Comparison of ENCODE assay signal across 8 cellular contexts in the genomic region with DNA sequence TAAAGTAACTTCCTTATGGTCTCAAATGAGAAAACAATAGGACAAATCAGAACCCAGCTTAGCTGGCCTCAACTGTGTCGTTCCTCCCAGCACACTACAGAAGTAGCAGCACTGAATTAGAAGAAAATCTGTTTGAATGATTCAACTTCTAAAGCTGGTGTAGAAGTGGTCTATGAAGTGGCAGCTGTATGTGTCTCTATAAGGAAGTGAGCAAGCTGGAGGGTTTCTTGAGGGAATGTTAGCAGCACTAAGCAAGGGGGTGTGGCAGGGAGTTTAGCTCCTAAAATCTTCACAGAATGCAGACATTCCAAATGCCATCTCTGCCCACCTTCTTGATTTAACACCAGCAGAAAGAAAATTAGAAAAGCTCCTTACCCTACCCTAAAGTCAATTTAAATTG. TPM values are rescaled to one million over a fixed set of nuclear protein-coding genes. Genes with fewer than 3 reads are reported as not detected.
DNase-seq lines count a peak whose midpoint lies in the region; ATAC-seq, FAIRE-seq and TF ChIP-seq lines count a peak whose summit lies in the region.

No MANE protein-coding gene starts in this region.

- H2AK5ac ChIP-seq in mesenchymal stem cell (ENCODE audit: low read length, severe bottlenecking) = no peak overlapping the region

- no peak overlapping the region for H4K91ac ChIP-seq in mesenchymal stem cell (ENCODE audit: low read length)

- peak overlapping the region; percentile 100 for H3K4me2 ChIP-seq in GM12878 (ENCODE audit: control insufficient read depth, insufficient read depth)
- H3K4me2 ChIP-seq in mesenchymal stem cell (ENCODE audit: low read length, poor library complexity, severe bottlenecking) = no peak overlapping the region

- peaks cover 2% of the 10 kb centered on the region for H3K79me1 ChIP-seq in mesenchymal stem cell (replicated peaks; ENCODE audit: low read length, poor library complexity, severe bottlenecking)

- H3K14ac ChIP-seq in mesenchymal stem cell (ENCODE audit: low read length in 2 of 2) = no peak overlapping the region

- no TSS peak for BruUV-seq in GM12878 (replicated peaks; lab: Mats Ljungman, UMichigan)

- no peaks in the 10 kb centered on the region for H4K20me1 ChIP-seq in GM12878 (ENCODE audit: control insufficient read depth, insufficient read depth)

- no peak overlapping the region for H2BK15ac ChIP-seq in mesenchymal stem cell (ENCODE audit: low read depth, poor library complexity, severe bottlenecking)

- DNase-seq in HT1080 (ENCODE audit: low read depth) = peak; percentile 68
- DNase-seq in GM12878 (ENCODE audit: low read depth, low spot score) = no peak
- peak; percentile 70 for DNase-seq in mesenchymal stem cell
- DNase-seq in activated CD4-positive, CD25-positive, alpha-beta regulatory T cell treated with anti-CD3 and anti-CD28 coated beads, Interleukin-2, amount 50 U/mL, for 72 hours = no peak
- no peak for DNase-seq in activated CD4-positive, alpha-beta T cell treated with anti-CD3 and anti-CD28 coated beads for 48 hours

- TF ChIP-seq POLR2A in GM12878 (IDR thresholded peaks at IDR 0.05; ENCODE audit: low read depth, low read length) = no peak

- no peak overlapping the region for H2BK120ac ChIP-seq in mesenchymal stem cell (ENCODE audit: low read depth, low read length)

- no peak overlapping the region for H3K4ac ChIP-seq in mesenchymal stem cell (ENCODE audit: low read depth in 1 of 2, low read length in 2 of 2)

- H3K9ac ChIP-seq in GM12878 (ENCODE audit: control insufficient read depth, insufficient read depth, low read length) = peak overlapping the region; percentile 7; the same call in 1 of the 2 replicates
- peak overlapping the region; percentile 98 for H3K9ac ChIP-seq in mesenchymal stem cell (ENCODE audit: low read length)

- H3K27me3 ChIP-seq in GM12878 (replicated peaks in 1 of 2; ENCODE audit: control insufficient read depth in 2 of 2, insufficient read depth in 2 of 2, low read length in 1 of 2) (no peaks in the 10 kb centered on the region), mesenchymal stem cell (ENCODE audit: control insufficient read depth in 1 of 2, insufficient read depth in 1 of 2, low read length in 2 of 2) (no peaks in the 10 kb centered on the region)

- RAD21 ChIA-PET in GM12878 (lab: Charles Lee; ENCODE audit: unreplicated experiment) = interaction anchor here (0.8 to 2.2 kb wide), 7 partner anchors 8 to 192 kb away, joined by 3 to 8 read pairs (median 4); no protein-coding TSS in a partner anchor

- H2AFZ ChIP-seq in GM12878 (ENCODE audit: control insufficient read depth, low read depth, low read length) (no peak overlapping the region), mesenchymal stem cell (ENCODE audit: low read depth, low read length) (no peak overlapping the region)

- H3K4me1 ChIP-seq in GM12878 (ENCODE audit: control insufficient read depth, insufficient read depth, low read length) = peaks cover 24% of the 10 kb centered on the region
- H3K4me1 ChIP-seq in mesenchymal stem cell (ENCODE audit: control insufficient read depth, insufficient read depth, low read depth, low read length) = peaks cover 13% of the 10 kb centered on the region

- no peak overlapping the region for H3K18ac ChIP-seq in mesenchymal stem cell (ENCODE audit: low read depth in 1 of 2, low read length in 2 of 2)

- no peak overlapping the region for H4K8ac ChIP-seq in mesenchymal stem cell (ENCODE audit: low read length)

- H2BK5ac ChIP-seq in mesenchymal stem cell (ENCODE audit: low read depth, low read length, poor library complexity, severe bottlenecking) = no peak overlapping the region

- no peak overlapping the region for H2BK12ac ChIP-seq in mesenchymal stem cell (ENCODE audit: low read length in 2 of 2)

- FAIRE-seq in GM12878 (lab: Jason Lieb, UNC) = no peak

- no peaks in the 10 kb centered on the region for H3K9me3 ChIP-seq in GM12878 (replicated peaks; ENCODE audit: control insufficient read depth, insufficient read depth, low read length)
- no peaks in the 10 kb centered on the region for H3K9me3 ChIP-seq in mesenchymal stem cell (ENCODE audit: control insufficient read depth, low read length)

- CTCF ChIA-PET in GM12878 (lab: Yijun Ruan, JAX) = interaction anchor here (0.7 to 1.6 kb wide), 9 partner anchors 8 to 192 kb away, joined by 3 to 9 read pairs (median 4); no protein-coding TSS in a partner anchor

- H3K4me3 ChIP-seq in GM12878 (no peak overlapping the region), mesenchymal stem cell (ENCODE audit: insufficient read depth in 1 of 2, low read depth in 1 of 2, low read length in 2 of 2) (peak overlapping the region in 1 of 2 experiments; percentile 93)

- H3K27ac ChIP-seq in 22Rv1 = peak overlapping the region; percentile 23; the same call in 1 of the 2 replicates
- H3K27ac ChIP-seq in GM12878 (ENCODE audit: control insufficient read depth, insufficient read depth) = no peak overlapping the region
- no peak overlapping the region for H3K27ac ChIP-seq in mesenchymal stem cell (ENCODE audit: low read length, poor library complexity, severe bottlenecking)

- 0 out of 2 replicates have a peak, but pooled peaks cover 2% of the 10 kb centered on the region for H3K79me2 ChIP-seq in GM12878 (ENCODE audit: control insufficient read depth, insufficient read depth, low read length)

- intact Hi-C loops in GM12878 (cut with micrococcal nuclease; ENCODE audit: unreplicated experiment) = loop anchor here (5.0 kb wide), 4 partner anchors 68 to 192 kb away; no protein-coding TSS in a partner anchor

- no peak for TF ChIP-seq CTCF in 22Rv1 (IDR thresholded peaks at IDR 0.05)
- no peak for TF ChIP-seq CTCF in GM12878 (IDR thresholded peaks at IDR 0.05 in 2 of 3, conservative IDR thresholded peaks at IDR 0.05 in 1 of 3; ENCODE audit: control insufficient read depth in 2 of 3, extremely low read depth in 1 of 3, insufficient read depth in 1 of 3, low read depth in 3 of 3, low read length in 3 of 3)

- H3K36me3 ChIP-seq in GM12878 (ENCODE audit: control insufficient read depth in 2 of 2, insufficient read depth in 2 of 2, low read length in 1 of 2) (no peaks in the 10 kb centered on the region), mesenchymal stem cell (ENCODE audit: control insufficient read depth in 1 of 2, insufficient read depth in 2 of 2, low read depth in 1 of 2, low read length in 2 of 2) (peaks cover 0 to 5% of the 10 kb centered on the region in 2 experiments)

- 0% methylated on average over 1 of the region's 1 CpG for WGBS in GM12878 (ENCODE audit: insufficient coverage, insufficient replicate concordance, low lambda C conversion rate, missing lambda C conversion rate)
- WGBS in mesenchymal stem cell = no CpG with 5 or more reads among the region's 1 CpG

- POLR2A ChIA-PET in GM12878 (lab: Charles Lee) = interaction anchor here (0.8 to 2.2 kb wide), 5 partner anchors 8 to 150 kb away, joined by 3 to 9 read pairs (median 4); no protein-coding TSS in a partner anchor

- in situ Hi-C loops in GM12878 (cut with MboI) = loop anchor here (25.0 kb wide), 2 partner anchors 1502 to 1773 kb away; a partner anchor contains a TSS

- SMC1A ChIA-PET in GM12878 (lab: Charles Lee; ENCODE audit: uncharacterized antibody, unreplicated experiment) = interaction anchor here (0.9 to 1.9 kb wide), 7 partner anchors 8 to 192 kb away, joined by 3 to 10 read pairs (median 4); no protein-coding TSS in a partner anchor

- TF ChIP-seq EP300 in GM12878 (IDR thresholded peaks at IDR 0.05; ENCODE audit: borderline replicate concordance in 1 of 2, control insufficient read depth in 1 of 2, low read depth in 2 of 2, low read length in 2 of 2) = no peak

- no peak overlapping the region for H3K23ac ChIP-seq in mesenchymal stem cell (ENCODE audit: low read length in 2 of 2)

- no peak for TF ChIP-seq RAD21 in GM12878 (IDR thresholded peaks at IDR 0.05; ENCODE audit: insufficient read depth, low read depth, low read length)

- no peak for ATAC-seq in GM12878
- ATAC-seq in GM18858 (IDR thresholded peaks at IDR 0.05; ENCODE audit: unreplicated experiment) = no peak
- ATAC-seq in GM21447 (IDR thresholded peaks at IDR 0.05; ENCODE audit: unreplicated experiment) = no peak

TF ChIP-seq in GM12878, 131 proteins besides CTCF, POLR2A, EP300 and RAD21:
- TF ChIP-seq SPI1 (IDR thresholded peaks at IDR 0.05; ENCODE audit: borderline replicate concordance, insufficient read depth, low read depth, low read length) = peak; percentile 34; the same call in 1 of the 2 replicates
- TF ChIP-seq TCF3 (IDR thresholded peaks at IDR 0.05; ENCODE audit: borderline replicate concordance, insufficient read depth, low read depth, low read length) = no peak

RNA-seq across cellular contexts. Expression of a gene that starts 4.1 kb away (rescaled TPM):
- 6.0 and 7.3 TPM in 2 replicates for total RNA-seq in HT1080 (2014; rRNA removed; shearing (Covaris generic))
- 13.9 and 18.8 TPM in 2 replicates for polyA plus RNA-seq in HT1080 (2015; cell fraction: cytosol; rRNA removed)
- 13.8 and 15.5 TPM in 2 replicates for polyA plus RNA-seq in HT1080 (2015; cell fraction: nucleus; rRNA removed)
- total RNA-seq in GM12878 (2013; cell fraction: nucleolus; rRNA removed) = 4.6 and 5.6 TPM in 2 replicates
- total RNA-seq in GM12878 (2014; rRNA removed) (0.87 and 0.90 TPM in 2 replicates), GM12878 (2014; rRNA removed; fragmentation: Illumina TruSeq; extraction: Trizol) (0.76 and 1.1 TPM in 2 replicates), GM12878 (2021) (0.95 and 1.1 TPM in 2 replicates)
- 0.80 TPM for polyA plus RNA-seq in GM12878 (2011; ENCODE audit: low read depth)
- polyA plus RNA-seq in GM12878 (2011; rRNA removed) (0.96 and 1.2 TPM in 2 replicates), GM12878 (2014; fragmentation: Illumina TruSeq; extraction: Trizol) (0.96 and 1.2 TPM in 2 replicates), GM12878 (2014; fragmentation: Nextera tagmentation; extraction: Ambion mirVana) (under 1 TPM; 0.35 to 0.53 TPM), GM12878 (2014; rRNA removed) (0.63 and 0.90 TPM in 2 replicates), GM12878 (2016; fragmentation: Nextera tagmentation; extraction: Ambion mirVana) (under 1 TPM; 0.09 to 0.10 TPM)
- 0.53 and 0.60 TPM in 2 replicates for polyA plus RNA-seq in GM12878 (2011; cell fraction: cytosol; rRNA removed)
- polyA plus RNA-seq in GM12878 (2011; cell fraction: nucleus; rRNA removed) = 0.39 and 0.48 TPM in 2 replicates
- polyA plus RNA-seq in GM12878 (2012) = 1.2 and 1.6 TPM in 2 replicates
- 0.95 and 1.2 TPM in 2 replicates for polyA minus RNA-seq in GM12878 (2011; rRNA and poly(A)+ RNA removed)
- polyA minus RNA-seq in GM12878 (2011; cell fraction: cytosol; rRNA and poly(A)+ RNA removed) = 0.31 and 0.40 TPM in 2 replicates
- polyA minus RNA-seq in GM12878 (2011; cell fraction: nucleus; rRNA and poly(A)+ RNA removed) = 0.60 and 0.77 TPM in 2 replicates
- 31.5 TPM for polyA plus RNA-seq in mesenchymal stem cell (2013, experiment 1 of 2)
- 32.5 TPM for polyA plus RNA-seq in mesenchymal stem cell (2013, experiment 2 of 2)

Comparison
In these comparisons a context has a peak if more than half of its experiments do, and no peak if none do; other contexts are left out.
1. DNase-seq: peak in HT1080 (single experiment) and mesenchymal stem cell (single experiment); none in GM12878 (single experiment), activated CD4-positive, CD25-positive, alpha-beta regulatory T cell treated with anti-CD3 and anti-CD28 coated beads, Interleukin-2, amount 50 U/mL, for 72 hours (single experiment) and activated CD4-positive, alpha-beta T cell treated with anti-CD3 and anti-CD28 coated beads for 48 hours (single experiment).